Comparison of ENCODE assay signal across 8 cellular contexts in genomic region chr12:9869307-9870161, GRCh38. TPM values are rescaled to one million over a fixed set of nuclear protein-coding genes. Genes with fewer than 3 reads are reported as not detected.
DNase-seq lines count a peak whose midpoint lies in the region; ATAC-seq and TF ChIP-seq lines count a peak whose summit lies in the region.

Gene CLEC2B, minus strand, starts transcription at chr12:9869354.

- peak within 1 kb of the TSS; percentile 70 for H3K4me2 ChIP-seq in SU-DHL-6 (ENCODE audit: low read depth, low read length, poor library complexity, severe bottlenecking)

- in situ Hi-C loops in G401 (cut with HindIII; ENCODE audit: low sequenced_read_pairs), result no loop called here

- TF ChIP-seq CTCF in SU-DHL-6 (IDR thresholded peaks at IDR 0.05; ENCODE audit: insufficient read depth, low read length, poor library complexity, severe bottlenecking) (no peak), vagina (IDR thresholded peaks at IDR 0.05) (no peak)

- H4K20me1 ChIP-seq in SU-DHL-6 (ENCODE audit: low read depth, low read length), result no peaks in the 10 kb centered on the region

- peak; percentile 39 for ATAC-seq in HG02884 (IDR thresholded peaks at IDR 0.05; ENCODE audit: unreplicated experiment)
- no peak for ATAC-seq in HG03108 (IDR thresholded peaks at IDR 0.05; ENCODE audit: unreplicated experiment)

- DNase-seq in effector memory CD4-positive, alpha-beta T cell, result no peak
- DNase-seq in vagina (ENCODE audit: extremely low spot score in 2 of 2), result no peak
- no peak for DNase-seq in G401 (ENCODE audit: low spot score)

- no peaks in the 10 kb centered on the region for H3F3A ChIP-seq in SU-DHL-6 (ENCODE audit: insufficient read depth)

- H3K79me2 ChIP-seq in SU-DHL-6 (ENCODE audit: insufficient read depth, low read length), result no peaks in the 10 kb centered on the region

- H3K4me1 ChIP-seq in effector memory CD4-positive, alpha-beta T cell (ENCODE audit: control insufficient read depth, insufficient read depth, low read length, poor library complexity, severe bottlenecking), result peaks cover 7% of the 10 kb centered on the region
- no peaks in the 10 kb centered on the region for H3K4me1 ChIP-seq in muscle layer of colon (ENCODE audit: insufficient read depth, low read length)
- H3K4me1 ChIP-seq in vagina, result peaks cover 31% of the 10 kb centered on the region

- H3K9ac ChIP-seq in SU-DHL-6 (ENCODE audit: low read length) (peak within 1 kb of the TSS; percentile 44), muscle layer of colon (ENCODE audit: low read length) (peak within 1 kb of the TSS; percentile 73)

- H3K9me2 ChIP-seq in SU-DHL-6 (replicated peaks; ENCODE audit: insufficient read depth, low read length), result no peaks in the 10 kb centered on the region

- peak within 1 kb of the TSS; percentile 93 for H2AFZ ChIP-seq in SU-DHL-6 (ENCODE audit: low read depth, low read length, severe bottlenecking)

- H3K9me3 ChIP-seq in SU-DHL-6 (ENCODE audit: insufficient read depth, low read length), result no peaks in the 10 kb centered on the region
- H3K9me3 ChIP-seq in effector memory CD4-positive, alpha-beta T cell (ENCODE audit: control insufficient read depth, low read length), result no peaks in the 10 kb centered on the region
- H3K9me3 ChIP-seq in muscle layer of colon (ENCODE audit: low read length), result no peaks in the 10 kb centered on the region
- no peaks in the 10 kb centered on the region for H3K9me3 ChIP-seq in vagina

- peak within 1 kb of the TSS; percentile 56 for H3K4me3 ChIP-seq in GM08714 (ENCODE audit: low read length)
- peak within 1 kb of the TSS; percentile 47 for H3K4me3 ChIP-seq in SU-DHL-6 (ENCODE audit: insufficient read depth, low read length, poor library complexity, severe bottlenecking)
- H3K4me3 ChIP-seq in effector memory CD4-positive, alpha-beta T cell (ENCODE audit: insufficient read depth, low read depth, low read length, poor library complexity, severe bottlenecking), result peak within 1 kb of the TSS; percentile 75
- H3K4me3 ChIP-seq in muscle layer of colon (ENCODE audit: low read depth in 1 of 2, low read length in 2 of 2), result peak within 1 kb of the TSS; percentile 47 to 69
- peak within 1 kb of the TSS; percentile 44 to 50 for H3K4me3 ChIP-seq in vagina

- H3K36me3 ChIP-seq in SU-DHL-6 (ENCODE audit: low read length), result no peaks in the 10 kb centered on the region
- no peaks in the 10 kb centered on the region for H3K36me3 ChIP-seq in effector memory CD4-positive, alpha-beta T cell (ENCODE audit: control insufficient read depth, insufficient read depth, low read length)
- H3K36me3 ChIP-seq in muscle layer of colon (ENCODE audit: insufficient read depth, low read length), result no peaks in the 10 kb centered on the region
- H3K36me3 ChIP-seq in vagina, result no peaks in the 10 kb centered on the region

- intact Hi-C loops in vagina (cut with DNase I), result loop anchor here (10.0 kb wide), 1 partner anchor 885 kb away; no protein-coding TSS in a partner anchor

- TF ChIP-seq POLR2A in vagina (IDR thresholded peaks at IDR 0.05), result peak in 1 of 2 donors; percentile 22

- H3K27ac ChIP-seq in SU-DHL-6 (ENCODE audit: low read depth, low read length), result no peak within 1 kb of the TSS
- H3K27ac ChIP-seq in effector memory CD4-positive, alpha-beta T cell (ENCODE audit: insufficient read depth, low read length, poor library complexity, severe bottlenecking), result peak within 1 kb of the TSS; percentile 90
- peak within 1 kb of the TSS; percentile 72 for H3K27ac ChIP-seq in muscle layer of colon (ENCODE audit: low read depth, low read length)
- H3K27ac ChIP-seq in vagina, result peak within 1 kb of the TSS; percentile 94

- H3K27me3 ChIP-seq in SU-DHL-6 (ENCODE audit: low read length) (no peaks in the 10 kb centered on the region), muscle layer of colon (ENCODE audit: control insufficient read depth in 1 of 2, insufficient read depth in 2 of 2, low read length in 2 of 2) (no peaks in the 10 kb centered on the region), vagina (no peaks in the 10 kb centered on the region)
- no peaks in the 10 kb centered on the region for H3K27me3 ChIP-seq in effector memory CD4-positive, alpha-beta T cell (replicated peaks; ENCODE audit: control insufficient read depth, insufficient read depth, low read length, poor library complexity, severe bottlenecking)

RNA-seq across cellular contexts. Expression of gene CLEC2B, which starts in this region (rescaled TPM):
- 35.6 TPM for total RNA-seq in vagina
- not detected in 2 replicates for total RNA-seq in G401 (2014; rRNA removed; shearing (Covaris generic))

Comparison
In these comparisons a context has a peak if more than half of its experiments do, and no peak if none do; other contexts are left out.
1. RNA of gene CLEC2B (total RNA-seq): 35.6 TPM in vagina (single experiment); not detected in G401; every median in the first group is over 10 times any median in the second.
2. Peak in every context shown above with its lines, with median percentiles within 50 percentile points of each other: H3K4me3 ChIP-seq.